1 cellular context compared by ENCODE assay signal in the genomic region with DNA sequence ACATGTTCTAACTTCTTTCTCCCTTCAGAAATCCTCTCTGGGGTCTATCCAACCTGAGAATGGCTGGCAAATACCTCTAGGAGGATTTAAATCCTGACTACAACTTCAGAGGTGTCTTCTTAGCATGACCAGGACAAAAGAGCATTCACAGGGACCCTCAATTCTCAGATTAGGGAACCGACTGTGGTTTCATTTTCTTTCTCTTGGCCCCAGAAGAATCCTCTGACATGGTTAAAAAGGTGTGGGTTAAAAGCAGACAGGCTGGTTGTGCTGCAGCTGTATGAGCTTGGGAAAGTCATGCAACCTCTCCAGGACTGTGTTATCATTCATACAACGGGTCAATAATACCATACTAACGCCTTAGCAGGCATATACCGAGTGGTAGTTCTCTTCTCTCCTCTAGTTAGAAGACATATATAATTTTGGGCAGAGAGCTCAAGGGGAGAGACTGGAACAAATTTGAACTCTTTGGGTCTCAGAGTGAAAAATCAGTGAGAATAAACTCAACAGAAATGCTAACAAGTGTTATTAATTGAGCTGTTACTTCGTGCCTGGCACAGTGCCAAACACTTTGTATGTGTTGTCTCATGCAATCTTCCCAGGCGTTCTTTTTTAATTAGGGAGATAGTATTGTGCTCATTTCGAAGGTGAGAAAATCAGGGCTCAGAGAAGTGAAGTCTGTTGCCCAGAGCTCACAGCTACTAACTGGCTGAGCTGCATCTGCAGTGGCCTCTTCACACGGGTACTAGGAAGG.
TF ChIP-seq lines count a peak whose summit lies in the region.

No MANE protein-coding gene starts in this region.

TF ChIP-seq in K562, 482 proteins besides CTCF, POLR2A, EP300 and RAD21:
- TF ChIP-seq ATF1 (CRISPR knock-in tag; IDR thresholded peaks at IDR 0.05) = no peak
- TF ChIP-seq ATF1 (tag; IDR thresholded peaks at IDR 0.05) = no peak
- peak; percentile 97 for TF ChIP-seq NFIC (IDR thresholded peaks at IDR 0.05)
- TF ChIP-seq SMAD1 (IDR thresholded peaks at IDR 0.05; ENCODE audit: low read depth, low read length, partially characterized antibody) = peak; percentile 69
- peak; percentile 91 for TF ChIP-seq NFIX (CRISPR knock-in tag; IDR thresholded peaks at IDR 0.05; ENCODE audit: low read depth)
- no peak for TF ChIP-seq FOXA1 (IDR thresholded peaks at IDR 0.05; ENCODE audit: borderline replicate concordance)
